In the genomic region with DNA sequence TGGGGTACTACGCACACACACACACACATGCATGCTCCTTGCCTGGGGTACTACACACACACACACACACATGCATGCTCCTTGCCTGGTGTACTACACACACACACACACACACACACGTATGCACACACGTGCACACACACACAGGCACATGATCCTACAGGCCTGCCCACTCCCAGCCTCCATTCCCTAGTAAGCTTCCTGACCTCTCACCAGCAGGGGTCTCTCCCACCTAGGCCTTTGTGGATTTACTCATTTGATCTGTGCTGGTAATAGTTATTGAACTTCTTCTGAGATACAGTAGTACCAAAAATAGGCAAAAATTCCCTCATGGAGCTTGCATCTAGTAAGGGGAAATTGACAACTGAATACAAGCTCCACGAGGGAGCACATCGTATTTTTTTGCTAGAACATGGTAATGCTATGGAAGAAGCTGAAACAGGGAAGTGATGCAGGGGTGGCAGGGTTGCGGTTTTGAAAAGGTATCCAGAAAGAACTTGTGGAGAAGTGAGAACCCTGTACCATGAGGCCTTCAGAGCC, we compare ENCODE assay signal across 9 cellular contexts. TPM values are rescaled to one million over a fixed set of nuclear protein-coding genes. Genes with fewer than 3 reads are reported as not detected.
DNase-seq lines count a peak whose midpoint lies in the region; ATAC-seq and TF ChIP-seq lines count a peak whose summit lies in the region.
"Had no signal": no experiment of that assay in that cellular context is flagged by ENCODE, and none has a peak within 500 bp of the region (broad histone marks: within the 10 kb centered on the region; RNA-seq: fewer than 3 reads in every experiment).

No MANE protein-coding gene starts in this region.

- no peaks in the 10 kb centered on the region; the same call in 1 of the 2 replicates for H3K27me3 Mint-ChIP-seq in HFFc6 (ENCODE audit: insufficient read depth)

- peaks cover 24% of the 10 kb centered on the region for H3K4me1 Mint-ChIP-seq in HFFc6 (ENCODE audit: low read depth)

- DNase-seq in D341Med (ENCODE audit: low spot score) = peak; percentile 69
- DNase-seq in HFFc6 = peak; percentile 40
- DNase-seq in foreskin keratinocyte = peak in 1 of 2 donors; percentile 33
- DNase-seq in posterior vena cava (ENCODE audit: low spot score) = peak; percentile 79
- no peak for DNase-seq in amniotic stem cell (lab: John Stamatoyannopoulos, UW)
- DNase-seq in NCI-H2107 (lab: John Stamatoyannopoulos, UW) = no peak

- H3K27ac Mint-ChIP-seq in HFFc6 = peak overlapping the region; percentile 73; the same call in 1 of the 2 replicates
- H3K27ac Mint-ChIP-seq: T-helper 1 cell treated with Interleukin-12 subunit alpha and Interleukin-12 subunit beta and Interleukin-4 antibody, amounts not matched to agents 30 μg/mL and 1 μg/mL, for 36 hours had no signal

- H3K27ac ChIP-seq in VCaP = no peak overlapping the region; the same call in 1 of the 2 replicates
- no peak overlapping the region for H3K27ac ChIP-seq in foreskin keratinocyte

- intact Hi-C loops in posterior vena cava (cut with DNase I) = loop anchor here (5.0 kb wide), 2 partner anchors 146 to 166 kb away; no protein-coding TSS in a partner anchor

- peak; percentile 70 for TF ChIP-seq CTCF in HFFc6 (IDR thresholded peaks at IDR 0.05)
- TF ChIP-seq CTCF in VCaP (conservative IDR thresholded peaks at IDR 0.05) = peak; percentile 80
- TF ChIP-seq CTCF in foreskin keratinocyte (conservative IDR thresholded peaks at IDR 0.05) = peak; percentile 70

- H3K9me3 Mint-ChIP-seq in HFFc6 = no peaks in the 10 kb centered on the region
- H3K9me3 Mint-ChIP-seq: T-helper 1 cell treated with Interleukin-12 subunit alpha and Interleukin-12 subunit beta and Interleukin-4 antibody, amounts not matched to agents 30 μg/mL and 1 μg/mL, for 36 hours had no signal

- H3K4me3 Mint-ChIP-seq in HFFc6 = peak overlapping the region; percentile 41; the same call in 1 of the 2 replicates
- H3K4me3 Mint-ChIP-seq: T-helper 1 cell treated with Interleukin-12 subunit alpha and Interleukin-12 subunit beta and Interleukin-4 antibody, amounts not matched to agents 30 μg/mL and 1 μg/mL, for 36 hours had no signal

- H3K36me3 Mint-ChIP-seq in HFFc6 (ENCODE audit: low read depth) = no peaks in the 10 kb centered on the region

- H3K27me3 ChIP-seq in foreskin keratinocyte = no peaks in the 10 kb centered on the region

- peak; percentile 53 for ATAC-seq in foreskin keratinocyte
- ATAC-seq in HG03039 (IDR thresholded peaks at IDR 0.05; ENCODE audit: unreplicated experiment) = no peak

- no peaks in the 10 kb centered on the region for H3K4me1 ChIP-seq in foreskin keratinocyte

RNA-seq across cellular contexts. Expression of gene TTC21A, which starts 19.1 kb away (rescaled TPM):
- 1 to 10 TPM in 5 of 6 experiments, under 1 TPM in 1; 0.91 to 2.2 (median 1.8) TPM for total RNA-seq in HFFc6 (2021; fragmentation: NEBNext Ultra II Directional; extraction: Animal tissue kit (Norgen Biotek cat#: 25700))
- total RNA-seq in foreskin keratinocyte (1.4 TPM in 2 replicates), posterior vena cava (1 to 10 TPM; 3.0 to 5.4 TPM)
- 0.80 and 1.3 TPM in 2 replicates for polyA plus RNA-seq in foreskin keratinocyte

RNA-seq across cellular contexts. Expression of gene GORASP1, which starts 19.2 kb away (rescaled TPM):
- 10 to 100 TPM; 42.7 to 52.1 (median 47.0) TPM for total RNA-seq in HFFc6 (2021; fragmentation: NEBNext Ultra II Directional; extraction: Animal tissue kit (Norgen Biotek cat#: 25700))
- 45.5 and 49.8 TPM in 2 replicates for total RNA-seq in foreskin keratinocyte
- 29.6 and 29.9 TPM in 2 replicates for polyA plus RNA-seq in foreskin keratinocyte
- 10 to 100 TPM; 50.8 to 61.8 TPM for total RNA-seq in posterior vena cava

RNA-seq across cellular contexts. Expression of gene CSRNP1, which starts 26.8 kb away (rescaled TPM):
- 10 to 100 TPM; 10.5 to 18.2 (median 12.5) TPM for total RNA-seq in HFFc6 (2021; fragmentation: NEBNext Ultra II Directional; extraction: Animal tissue kit (Norgen Biotek cat#: 25700))
- 9.6 and 16.1 TPM in 2 replicates for total RNA-seq in foreskin keratinocyte
- polyA plus RNA-seq in foreskin keratinocyte = 6.4 and 10.2 TPM in 2 replicates
- total RNA-seq in posterior vena cava = 10 to 100 TPM; 23.5 to 61.4 TPM

Comparison
In these comparisons a context has a peak if more than half of its experiments do, and no peak if none do; other contexts are left out.
1. DNase-seq: peak in D341Med (single experiment), HFFc6 (single experiment) and posterior vena cava (single experiment); none in amniotic stem cell (single experiment) and NCI-H2107 (single experiment).
2. Peak in every context shown above with its lines, with median percentiles within 50 percentile points of each other: CTCF ChIP-seq.